ENCODE assay signal across 1 cellular context in the genomic region with DNA sequence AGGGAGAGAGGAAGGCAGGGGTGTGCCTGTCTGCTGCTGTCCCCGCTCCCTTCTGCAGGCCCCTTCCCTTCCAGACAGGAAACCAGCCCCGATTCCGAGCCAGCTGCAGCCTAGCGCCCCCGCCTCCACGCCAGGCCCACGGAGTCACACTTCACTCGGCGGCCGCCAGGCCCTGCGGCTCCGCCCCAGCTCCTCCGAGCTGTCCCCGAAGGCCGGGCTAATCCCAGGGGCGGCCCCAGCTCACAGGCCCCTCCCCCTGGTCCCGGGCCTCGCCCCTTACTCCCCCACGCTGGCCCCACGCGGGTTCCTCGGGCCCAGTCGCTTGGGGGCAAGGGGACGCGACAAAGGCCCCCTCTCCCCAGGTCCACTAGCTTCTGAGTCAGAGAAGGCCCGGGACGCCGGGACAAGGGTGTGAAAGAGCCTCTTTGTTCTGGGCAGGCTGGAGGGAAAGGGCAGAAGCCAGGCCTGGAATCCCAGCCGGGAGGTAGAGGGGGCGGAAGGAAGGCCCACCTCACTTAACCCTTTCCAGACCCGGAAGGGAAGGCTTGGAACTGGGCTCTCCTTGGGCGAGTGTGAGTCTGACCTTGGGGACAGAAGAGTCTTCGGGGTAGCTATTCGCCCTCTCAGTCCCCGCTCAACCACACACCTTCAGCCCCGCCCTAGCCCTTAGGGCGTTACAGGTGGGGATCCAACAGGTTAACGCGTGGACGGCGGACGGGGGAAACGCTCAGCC.
TF ChIP-seq lines count a peak whose summit lies in the region.

No MANE protein-coding gene starts in this region.

TF ChIP-seq in K562, 482 proteins besides CTCF, POLR2A, EP300 and RAD21 (continued from another document):
- TF ChIP-seq, protein P1, sequence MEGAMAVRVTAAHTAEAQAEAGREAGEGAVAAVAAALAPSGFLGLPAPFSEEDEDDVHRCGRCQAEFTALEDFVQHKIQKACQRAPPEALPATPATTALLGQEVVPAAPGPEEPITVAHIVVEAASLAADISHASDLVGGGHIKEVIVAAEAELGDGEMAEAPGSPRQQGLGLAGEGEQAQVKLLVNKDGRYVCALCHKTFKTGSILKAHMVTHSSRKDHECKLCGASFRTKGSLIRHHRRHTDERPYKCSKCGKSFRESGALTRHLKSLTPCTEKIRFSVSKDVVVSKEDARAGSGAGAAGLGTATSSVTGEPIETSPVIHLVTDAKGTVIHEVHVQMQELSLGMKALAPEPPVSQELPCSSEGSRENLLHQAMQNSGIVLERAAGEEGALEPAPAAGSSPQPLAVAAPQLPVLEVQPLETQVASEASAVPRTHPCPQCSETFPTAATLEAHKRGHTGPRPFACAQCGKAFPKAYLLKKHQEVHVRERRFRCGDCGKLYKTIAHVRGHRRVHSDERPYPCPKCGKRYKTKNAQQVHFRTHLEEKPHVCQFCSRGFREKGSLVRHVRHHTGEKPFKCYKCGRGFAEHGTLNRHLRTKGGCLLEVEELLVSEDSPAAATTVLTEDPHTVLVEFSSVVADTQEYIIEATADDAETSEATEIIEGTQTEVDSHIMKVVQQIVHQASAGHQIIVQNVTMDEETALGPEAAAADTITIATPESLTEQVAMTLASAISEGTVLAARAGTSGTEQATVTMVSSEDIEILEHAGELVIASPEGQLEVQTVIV (CRISPR knock-in tag; IDR thresholded peaks at IDR 0.05; ENCODE audit: borderline replicate concordance): no peak
- TF ChIP-seq IFI16 (CRISPR knock-in tag; IDR thresholded peaks at IDR 0.05) (no peak), SLC30A9 (CRISPR knock-in tag; IDR thresholded peaks at IDR 0.05) (no peak), SMAD2 (IDR thresholded peaks at IDR 0.05; ENCODE audit: low read depth, low read length) (no peak), NBN (IDR thresholded peaks at IDR 0.05; ENCODE audit: low read depth) (no peak), YY1 (IDR thresholded peaks at IDR 0.05; ENCODE audit: borderline replicate concordance in 1 of 3, control insufficient read depth in 1 of 3, extremely low read depth in 1 of 3, insufficient read depth in 3 of 3, insufficient read length in 1 of 3, insufficient replicate concordance in 2 of 3, low read depth in 1 of 3, low read length in 2 of 3) (peak in 2 of 3 experiments; percentile 39 to 54), SMARCA5 (IDR thresholded peaks at IDR 0.05) (no peak), XRCC4 (IDR thresholded peaks at IDR 0.05; ENCODE audit: extremely low read depth, insufficient read depth, insufficient read length) (no peak)
